Comparison of ENCODE assay signal across 2 cellular contexts in genomic region chr10:18607503-18607902, GRCh38.
TF ChIP-seq lines count a peak whose summit lies in the region.

No MANE protein-coding gene starts in this region.

TF ChIP-seq in IMR-90, 13 proteins besides CTCF, POLR2A, EP300 and RAD21:
- TF ChIP-seq RFX5 (IDR thresholded peaks at IDR 0.05; ENCODE audit: low read depth, low read length) (no peak), MXI1 (IDR thresholded peaks at IDR 0.05; ENCODE audit: borderline replicate concordance, low read depth, low read length) (no peak), RCOR1 (IDR thresholded peaks at IDR 0.05; ENCODE audit: insufficient replicate concordance, low read length) (no peak), NFE2L2 (IDR thresholded peaks at IDR 0.05; ENCODE audit: low read depth, low read length) (no peak), FOS (IDR thresholded peaks at IDR 0.05; ENCODE audit: low read depth, low read length) (no peak), SMC3 (IDR thresholded peaks at IDR 0.05; ENCODE audit: low read depth, low read length) (no peak), CHD1 (IDR thresholded peaks at IDR 0.05; ENCODE audit: low read depth, low read length) (no peak), CEBPB (IDR thresholded peaks at IDR 0.05; ENCODE audit: low read depth, low read length) (no peak), BHLHE40 (IDR thresholded peaks at IDR 0.05; ENCODE audit: low read depth, low read length) (no peak), ELK1 (IDR thresholded peaks at IDR 0.05; ENCODE audit: borderline replicate concordance, low read depth, low read length) (no peak), MAZ (IDR thresholded peaks at IDR 0.05; ENCODE audit: borderline replicate concordance, low read depth, low read length) (no peak), MAFK (IDR thresholded peaks at IDR 0.05; ENCODE audit: low read depth, low read length) (no peak)
- TF ChIP-seq, protein P1, sequence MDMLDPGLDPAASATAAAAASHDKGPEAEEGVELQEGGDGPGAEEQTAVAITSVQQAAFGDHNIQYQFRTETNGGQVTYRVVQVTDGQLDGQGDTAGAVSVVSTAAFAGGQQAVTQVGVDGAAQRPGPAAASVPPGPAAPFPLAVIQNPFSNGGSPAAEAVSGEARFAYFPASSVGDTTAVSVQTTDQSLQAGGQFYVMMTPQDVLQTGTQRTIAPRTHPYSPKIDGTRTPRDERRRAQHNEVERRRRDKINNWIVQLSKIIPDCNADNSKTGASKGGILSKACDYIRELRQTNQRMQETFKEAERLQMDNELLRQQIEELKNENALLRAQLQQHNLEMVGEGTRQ (IDR thresholded peaks at IDR 0.05; ENCODE audit: low read depth, low read length): no peak

TF ChIP-seq in K562, 482 proteins besides CTCF, POLR2A, EP300 and RAD21:
- TF ChIP-seq NFIC (IDR thresholded peaks at IDR 0.05) (peak; percentile 100), FOSL1 (tag; conservative IDR thresholded peaks at IDR 0.05) (peak; percentile 46; the same call in 1 of the 2 replicates), RBM34 (IDR thresholded peaks at IDR 0.05; ENCODE audit: borderline replicate concordance, insufficient read depth, low read length) (no peak), NFIX (CRISPR knock-in tag; IDR thresholded peaks at IDR 0.05; ENCODE audit: low read depth) (peak; percentile 95), ZFP1 (CRISPR knock-in tag; IDR thresholded peaks at IDR 0.05) (no peak), FOXA3 (CRISPR knock-in tag; conservative IDR thresholded peaks at IDR 0.05 in 1 of 2, IDR thresholded peaks at IDR 0.05 in 1 of 2) (no peak), CBX2 (IDR thresholded peaks at IDR 0.05; ENCODE audit: insufficient read depth, low read length, poor library complexity, severe bottlenecking) (no peak), TCF15 (CRISPR knock-in tag; IDR thresholded peaks at IDR 0.05) (no peak), JUND (IDR thresholded peaks at IDR 0.05; ENCODE audit: borderline replicate concordance, low read depth, low read length) (peak; percentile 47; the same call in 1 of the 2 replicates), JUND (tag; IDR thresholded peaks at IDR 0.05; ENCODE audit: borderline replicate concordance, low read depth, low read length) (no peak), SMAD1 (IDR thresholded peaks at IDR 0.05; ENCODE audit: low read depth, low read length, partially characterized antibody) (peak; percentile 92)
- TF ChIP-seq, protein P2, sequence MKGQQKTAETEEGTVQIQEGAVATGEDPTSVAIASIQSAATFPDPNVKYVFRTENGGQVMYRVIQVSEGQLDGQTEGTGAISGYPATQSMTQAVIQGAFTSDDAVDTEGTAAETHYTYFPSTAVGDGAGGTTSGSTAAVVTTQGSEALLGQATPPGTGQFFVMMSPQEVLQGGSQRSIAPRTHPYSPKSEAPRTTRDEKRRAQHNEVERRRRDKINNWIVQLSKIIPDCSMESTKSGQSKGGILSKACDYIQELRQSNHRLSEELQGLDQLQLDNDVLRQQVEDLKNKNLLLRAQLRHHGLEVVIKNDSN (CRISPR knock-in tag; IDR thresholded peaks at IDR 0.05): no peak
- TF ChIP-seq, protein P3, sequence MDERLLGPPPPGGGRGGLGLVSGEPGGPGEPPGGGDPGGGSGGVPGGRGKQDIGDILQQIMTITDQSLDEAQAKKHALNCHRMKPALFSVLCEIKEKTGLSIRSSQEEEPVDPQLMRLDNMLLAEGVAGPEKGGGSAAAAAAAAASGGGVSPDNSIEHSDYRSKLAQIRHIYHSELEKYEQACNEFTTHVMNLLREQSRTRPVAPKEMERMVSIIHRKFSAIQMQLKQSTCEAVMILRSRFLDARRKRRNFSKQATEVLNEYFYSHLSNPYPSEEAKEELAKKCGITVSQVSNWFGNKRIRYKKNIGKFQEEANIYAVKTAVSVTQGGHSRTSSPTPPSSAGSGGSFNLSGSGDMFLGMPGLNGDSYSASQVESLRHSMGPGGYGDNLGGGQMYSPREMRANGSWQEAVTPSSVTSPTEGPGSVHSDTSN (CRISPR knock-in tag; IDR thresholded peaks at IDR 0.05; ENCODE audit: low read depth): no peak
- TF ChIP-seq, protein P3 (tag; conservative IDR thresholded peaks at IDR 0.05; ENCODE audit: low read depth): no peak
- TF ChIP-seq, protein P4, sequence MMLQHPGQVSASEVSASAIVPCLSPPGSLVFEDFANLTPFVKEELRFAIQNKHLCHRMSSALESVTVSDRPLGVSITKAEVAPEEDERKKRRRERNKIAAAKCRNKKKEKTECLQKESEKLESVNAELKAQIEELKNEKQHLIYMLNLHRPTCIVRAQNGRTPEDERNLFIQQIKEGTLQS (IDR thresholded peaks at IDR 0.05): 0 out of 2 replicates have a peak, but pooled peaks have one; percentile 19
- TF ChIP-seq, protein P4 (CRISPR knock-in tag; conservative IDR thresholded peaks at IDR 0.05): no peak
